Comparison of ENCODE assay signal across 1 cellular context in genomic region chr7:94400643-94401042, GRCh38.
TF ChIP-seq lines count a peak whose summit lies in the region.

No MANE protein-coding gene starts in this region.

TF ChIP-seq in IMR-90, 13 proteins besides CTCF, POLR2A, EP300 and RAD21 (continued from another document):
- TF ChIP-seq ELK1 (IDR thresholded peaks at IDR 0.05; ENCODE audit: borderline replicate concordance, low read depth, low read length): no peak
- TF ChIP-seq MAFK (IDR thresholded peaks at IDR 0.05; ENCODE audit: low read depth, low read length): no peak
- TF ChIP-seq CHD1 (IDR thresholded peaks at IDR 0.05; ENCODE audit: low read depth, low read length): no peak
- no peak for TF ChIP-seq MXI1 (IDR thresholded peaks at IDR 0.05; ENCODE audit: borderline replicate concordance, low read depth, low read length)
- no peak for TF ChIP-seq BHLHE40 (IDR thresholded peaks at IDR 0.05; ENCODE audit: low read depth, low read length)
- TF ChIP-seq NFE2L2 (IDR thresholded peaks at IDR 0.05; ENCODE audit: low read depth, low read length): no peak
- TF ChIP-seq MAZ (IDR thresholded peaks at IDR 0.05; ENCODE audit: borderline replicate concordance, low read depth, low read length): no peak
- TF ChIP-seq FOS (IDR thresholded peaks at IDR 0.05; ENCODE audit: low read depth, low read length): no peak
- TF ChIP-seq USF2 (IDR thresholded peaks at IDR 0.05; ENCODE audit: low read depth, low read length): no peak
- TF ChIP-seq CEBPB (IDR thresholded peaks at IDR 0.05; ENCODE audit: low read depth, low read length): no peak
- TF ChIP-seq SMC3 (IDR thresholded peaks at IDR 0.05; ENCODE audit: low read depth, low read length): no peak
- no peak for TF ChIP-seq RCOR1 (IDR thresholded peaks at IDR 0.05; ENCODE audit: insufficient replicate concordance, low read length)
TF ChIP-seq in IMR-90: peak in this region for 0.
